In genomic region chr3:135439632-135440031, GRCh38 we compare ENCODE assay signal across 7 cellular contexts.
A peak's percentile ranks its signal among the peaks of the same experiment; 100 is the strongest.
DNase-seq lines count a peak whose midpoint lies in the region; TF ChIP-seq lines count a peak whose summit lies in the region.
"Not testable (repeated sequence)": the region's sequence is repeated elsewhere in the genome, so short reads cannot be mapped to it uniquely, and the experiment has no call there.

No MANE protein-coding gene starts in this region.

- H3K36me3 ChIP-seq in SJCRH30; iPS-15b (ENCODE audit: control insufficient read depth, insufficient read depth, low read length); neuron (ENCODE audit: insufficient read depth, low read length): not testable (repeated sequence)

- H3K4me1 ChIP-seq in SJCRH30; iPS-15b (ENCODE audit: control insufficient read depth, insufficient read depth, low read length); neuron (ENCODE audit: insufficient read depth, low read length): not testable (repeated sequence)

- H3K27ac Mint-ChIP-seq in chondrocyte (ENCODE audit: unreplicated experiment), result not testable (repeated sequence)

- H3K9me3 Mint-ChIP-seq in chondrocyte (ENCODE audit: low read depth), result not testable (repeated sequence)

- DNase-seq in Daoy (ENCODE audit: low read depth) (peak; percentile 18), M059J (ENCODE audit: low read depth) (peak; percentile 4), NCI-H2227 (lab: John Stamatoyannopoulos, UW; ENCODE audit: unreplicated experiment) (peak; percentile 4)
- not testable (repeated sequence) for DNase-seq in SJCRH30; chondrocyte (ENCODE audit: low spot score)

- H3K27ac ChIP-seq in SJCRH30, result not testable (repeated sequence)

- H3K9me3 ChIP-seq in SJCRH30 (replicated peaks); iPS-15b (ENCODE audit: control insufficient read depth, insufficient read depth, low read length); neuron (ENCODE audit: low read length): not testable (repeated sequence)

- not testable (repeated sequence) for H3K4me1 Mint-ChIP-seq in chondrocyte (ENCODE audit: low read depth)

- not testable (repeated sequence) for H3K36me3 Mint-ChIP-seq in chondrocyte (ENCODE audit: low read depth)

- H3K4me3 ChIP-seq in SJCRH30, result peak overlapping the region; percentile 23; the same call in 1 of the 2 replicates
- peak overlapping the region; percentile 56 for H3K4me3 ChIP-seq in iPS-15b (ENCODE audit: low read depth, low read length)
- H3K4me3 ChIP-seq in neuron (ENCODE audit: low read length), result peak overlapping the region; percentile 24

- TF ChIP-seq CTCF in chondrocyte (IDR thresholded peaks at IDR 0.05), result not testable (repeated sequence)

- not testable (repeated sequence) for H3K27me3 Mint-ChIP-seq in chondrocyte (ENCODE audit: low read depth)

- H3K9ac ChIP-seq in iPS-15b (ENCODE audit: low read depth, low read length), result peak overlapping the region; percentile 60

- H3K4me3 Mint-ChIP-seq in chondrocyte (ENCODE audit: unreplicated experiment), result peak overlapping the region; percentile 87

- H2AFZ ChIP-seq in neuron (ENCODE audit: low read depth, low read length), result not testable (repeated sequence)

- not testable (repeated sequence) for H3K27me3 ChIP-seq in SJCRH30; iPS-15b (ENCODE audit: control insufficient read depth, insufficient read depth, low read length); neuron (ENCODE audit: insufficient read depth, low read length)
